Comparison of ENCODE assay signal across 8 cellular contexts in genomic region chr9:133782157-133783130, GRCh38. TPM values are rescaled to one million over a fixed set of nuclear protein-coding genes. Genes with fewer than 3 reads are reported as not detected.
DNase-seq lines count a peak whose midpoint lies in the region; ATAC-seq and TF ChIP-seq lines count a peak whose summit lies in the region.

No MANE protein-coding gene starts in this region.

- intact Hi-C loops in CD8-positive, alpha-beta T cell (cut with DNase I, micrococcal nuclease) = loop anchor here (1.0 kb wide), 1 partner anchor 212 kb away; no protein-coding TSS in a partner anchor
- intact Hi-C loops in prostate gland (cut with DNase I) (no loop called here), vagina (cut with DNase I) (no loop called here)

- POLR2A ChIA-PET in CD8-positive, alpha-beta T cell (lab: Charles Lee) = interaction anchor here (1.9 kb wide), 1 partner anchor 212 kb away, joined by 7 read pairs; no protein-coding TSS in a partner anchor

- no peak for TF ChIP-seq POLR2A in prostate gland (IDR thresholded peaks at IDR 0.05)
- TF ChIP-seq POLR2A in vagina (IDR thresholded peaks at IDR 0.05) = no peak

- H3K4me3 Mint-ChIP-seq in CD8-positive, alpha-beta T cell = no peak overlapping the region
- H3K4me3 Mint-ChIP-seq in activated naive CD4-positive, alpha-beta T cell treated with anti-CD3 and anti-CD28 coated beads, Interleukin-2, amount 10 ng/mL, durations not matched to agents 7 days and 5 days = no peak overlapping the region
- no peak overlapping the region for H3K4me3 Mint-ChIP-seq in glutamatergic neuron (ENCODE audit: unreplicated experiment)

- no peaks in the 10 kb centered on the region for H3K4me1 ChIP-seq in CD8-positive, alpha-beta T cell (ENCODE audit: insufficient read depth, low read length)
- no peaks in the 10 kb centered on the region for H3K4me1 ChIP-seq in prostate gland (replicated peaks)
- H3K4me1 ChIP-seq in vagina = no peaks in the 10 kb centered on the region

- H3K9me3 Mint-ChIP-seq in CD8-positive, alpha-beta T cell = no peaks in the 10 kb centered on the region
- no peaks in the 10 kb centered on the region for H3K9me3 Mint-ChIP-seq in activated naive CD4-positive, alpha-beta T cell treated with anti-CD3 and anti-CD28 coated beads, Interleukin-2, amount 10 ng/mL, durations not matched to agents 7 days and 5 days
- peaks cover 32% of the 10 kb centered on the region for H3K9me3 Mint-ChIP-seq in glutamatergic neuron (ENCODE audit: unreplicated experiment)

- 40% methylated on average over 16 of the region's 16 CpGs for WGBS in prostate gland

- no peak overlapping the region for H3K4me3 ChIP-seq in CD8-positive, alpha-beta T cell (ENCODE audit: low read depth, low read length)
- H3K4me3 ChIP-seq in prostate gland (no peak overlapping the region), vagina (no peak overlapping the region)

- ATAC-seq in CD8-positive, alpha-beta T cell = peak; percentile 57
- no peak for ATAC-seq in HG02938 (IDR thresholded peaks at IDR 0.05; ENCODE audit: unreplicated experiment)

- H3K27ac ChIP-seq in CD8-positive, alpha-beta T cell (ENCODE audit: low read depth, low read length) = no peak overlapping the region
- H3K27ac ChIP-seq in prostate gland = no peak overlapping the region
- H3K27ac ChIP-seq in vagina = no peak overlapping the region

- in situ Hi-C loops in SK-MEL-5 (cut with HindIII; ENCODE audit: low pct_unique_long_range_greater_than_20kb, low sequenced_read_pairs) = loop anchor here (25.0 kb wide), 1 partner anchor 230 kb away; no protein-coding TSS in a partner anchor

- no peaks in the 10 kb centered on the region for H3K36me3 ChIP-seq in CD8-positive, alpha-beta T cell (ENCODE audit: insufficient read depth, low read length)
- peaks cover 0 to 9% of the 10 kb centered on the region in 2 donors for H3K36me3 ChIP-seq in prostate gland
- peaks cover 0 to 10% of the 10 kb centered on the region in 2 donors for H3K36me3 ChIP-seq in vagina

- no peaks in the 10 kb centered on the region for H3K27me3 Mint-ChIP-seq in CD8-positive, alpha-beta T cell (ENCODE audit: low read depth)
- no peaks in the 10 kb centered on the region for H3K27me3 Mint-ChIP-seq in activated naive CD4-positive, alpha-beta T cell treated with anti-CD3 and anti-CD28 coated beads, Interleukin-2, amount 10 ng/mL, durations not matched to agents 7 days and 5 days
- peaks cover 20% of the 10 kb centered on the region for H3K27me3 Mint-ChIP-seq in glutamatergic neuron (ENCODE audit: unreplicated experiment)

- H3K4me1 Mint-ChIP-seq in CD8-positive, alpha-beta T cell (ENCODE audit: low read depth) = no peaks in the 10 kb centered on the region
- H3K4me1 Mint-ChIP-seq in activated naive CD4-positive, alpha-beta T cell treated with anti-CD3 and anti-CD28 coated beads, Interleukin-2, amount 10 ng/mL, durations not matched to agents 7 days and 5 days = peaks cover 22% of the 10 kb centered on the region
- H3K4me1 Mint-ChIP-seq in glutamatergic neuron (ENCODE audit: low read depth, unreplicated experiment) = peaks cover 20% of the 10 kb centered on the region

- no peaks in the 10 kb centered on the region for H3K27me3 ChIP-seq in CD8-positive, alpha-beta T cell (ENCODE audit: insufficient read depth, low read length)
- H3K27me3 ChIP-seq in prostate gland (replicated peaks; ENCODE audit: insufficient read depth) (no peaks in the 10 kb centered on the region), vagina (no peaks in the 10 kb centered on the region)

- H3K27ac Mint-ChIP-seq in CD8-positive, alpha-beta T cell = no peak overlapping the region
- no peak overlapping the region for H3K27ac Mint-ChIP-seq in activated naive CD4-positive, alpha-beta T cell treated with anti-CD3 and anti-CD28 coated beads, Interleukin-2, amount 10 ng/mL, durations not matched to agents 7 days and 5 days
- no peak overlapping the region for H3K27ac Mint-ChIP-seq in glutamatergic neuron (ENCODE audit: unreplicated experiment)

- peak; percentile 64 for TF ChIP-seq CTCF in CD8-positive, alpha-beta T cell (IDR thresholded peaks at IDR 0.05)
- TF ChIP-seq CTCF in glutamatergic neuron (IDR thresholded peaks at IDR 0.05; ENCODE audit: partially characterized antibody, unreplicated experiment) (peak; percentile 77), prostate gland (IDR thresholded peaks at IDR 0.05) (peak; percentile 65 to 86 (median 80)), vagina (IDR thresholded peaks at IDR 0.05) (peak; percentile 20 to 56 (median 46))

- no peaks in the 10 kb centered on the region for H3K36me3 Mint-ChIP-seq in CD8-positive, alpha-beta T cell
- H3K36me3 Mint-ChIP-seq in activated naive CD4-positive, alpha-beta T cell treated with anti-CD3 and anti-CD28 coated beads, Interleukin-2, amount 10 ng/mL, durations not matched to agents 7 days and 5 days = no peaks in the 10 kb centered on the region
- H3K36me3 Mint-ChIP-seq in glutamatergic neuron (ENCODE audit: unreplicated experiment) = no peaks in the 10 kb centered on the region

- CTCF ChIA-PET in CD8-positive, alpha-beta T cell (lab: Charles Lee) = interaction anchor here (0.6 to 7.7 kb wide), 20 partner anchors 9 to 433 kb away, joined by 3 to 161 read pairs (median 4); partner anchors contain the start of gene BRD3OS
- CTCF ChIA-PET in activated naive CD4-positive, alpha-beta T cell treated with anti-CD3 and anti-CD28 coated beads, Interleukin-2, amount 10 ng/mL, durations not matched to agents 7 days and 5 days (lab: Charles Lee) = interaction anchor here (0.8 to 3.7 kb wide), 13 partner anchors 11 to 317 kb away, joined by 3 to 107 read pairs (median 4); no protein-coding TSS in a partner anchor

- no peaks in the 10 kb centered on the region for H3K9me3 ChIP-seq in CD8-positive, alpha-beta T cell (ENCODE audit: low read length)
- H3K9me3 ChIP-seq in prostate gland = no peaks in the 10 kb centered on the region
- H3K9me3 ChIP-seq in vagina = no peaks in the 10 kb centered on the region

- DNase-seq in CD8-positive, alpha-beta T cell = peak; percentile 44 to 77 (median 64)
- peak; percentile 39 for DNase-seq in HT1080 (ENCODE audit: low read depth)
- DNase-seq in SK-MEL-5 (ENCODE audit: low read depth, low spot score) = peak; percentile 76
- peak; percentile 85 for DNase-seq in activated naive CD4-positive, alpha-beta T cell treated with anti-CD3 and anti-CD28 coated beads, Interleukin-2, amount 10 ng/mL, durations not matched to agents 7 days and 5 days
- DNase-seq in glutamatergic neuron = peak; percentile 88
- DNase-seq in prostate gland (ENCODE audit: low spot score) = peak; percentile 78
- no peak for DNase-seq in vagina (ENCODE audit: extremely low spot score in 2 of 2)

RNA-seq across cellular contexts. Expression of gene SARDH, which starts 44.3 kb away (rescaled TPM):
- 10 to 100 TPM; 10.2 to 11.4 TPM for total RNA-seq in CD8-positive, alpha-beta T cell
- total RNA-seq in HT1080 (2014; rRNA removed; shearing (Covaris generic)) = 0.05 and 0.30 TPM in 2 replicates
- 0.30 and 0.34 TPM in 2 replicates for polyA plus RNA-seq in HT1080 (2015; cell fraction: cytosol; rRNA removed)
- 0.99 and 1.1 TPM in 2 replicates for polyA plus RNA-seq in HT1080 (2015; cell fraction: nucleus; rRNA removed)
- total RNA-seq in SK-MEL-5 (2014; rRNA removed; shearing (Covaris generic)) = 0.61 and 0.88 TPM in 2 replicates
- 0.45 and 1.8 TPM in 2 replicates for polyA plus RNA-seq in SK-MEL-5 (2015; cell fraction: cytosol; rRNA removed)
- 0.78 and 3.1 TPM in 2 replicates for polyA plus RNA-seq in SK-MEL-5 (2015; cell fraction: nucleus; rRNA removed)
- 2.0 TPM for total RNA-seq in glutamatergic neuron (ENCODE audit: unreplicated experiment)
- total RNA-seq in prostate gland = 1 to 10 TPM; 6.7 to 7.2 TPM
- 2.0 TPM for total RNA-seq in vagina

Comparison
In these comparisons a context has a peak if more than half of its experiments do, and no peak if none do; other contexts are left out.
1. DNase-seq: peak in CD8-positive, alpha-beta T cell (7 of 7), HT1080 (single experiment), SK-MEL-5 (single experiment), activated naive CD4-positive, alpha-beta T cell treated with anti-CD3 and anti-CD28 coated beads, Interleukin-2, amount 10 ng/mL, durations not matched to agents 7 days and 5 days (single experiment), glutamatergic neuron (single experiment) and prostate gland (single experiment); none in vagina (0 of 2).
2. intact Hi-C loops: an anchor here in CD8-positive, alpha-beta T cell (1.0 kb wide); none called in prostate gland and vagina.
3. Peak in every context shown above with its lines, with median percentiles within 50 percentile points of each other: CTCF ChIP-seq.